15 cellular contexts compared by ENCODE assay signal in the genomic region with DNA sequence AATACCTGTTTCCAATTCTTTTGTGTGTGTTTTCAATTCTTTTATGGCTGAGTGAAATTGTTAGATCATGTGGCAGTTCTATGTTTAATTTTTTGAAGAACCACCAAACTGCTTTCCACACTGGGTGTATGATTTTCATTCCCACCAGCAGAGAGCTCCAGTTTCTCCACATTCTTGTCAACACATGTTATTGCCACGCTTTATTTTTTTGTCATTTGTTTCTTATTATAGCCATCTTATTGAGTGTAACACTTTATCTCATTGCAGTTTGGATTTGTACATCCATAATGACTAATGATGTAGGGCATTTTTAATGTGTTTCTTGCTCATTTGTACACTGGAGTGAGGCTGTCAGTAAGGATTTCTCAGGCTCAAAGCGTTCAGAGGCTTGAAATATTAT.
"Had no signal": no experiment of that assay in that cellular context is flagged by ENCODE, and none has a peak within 500 bp of the region (broad histone marks: within the 10 kb centered on the region; RNA-seq: fewer than 3 reads in every experiment).

No MANE protein-coding gene starts in this region.

- H3K36me3 Mint-ChIP-seq: activated naive CD8-positive, alpha-beta T cell treated with anti-CD3 and anti-CD28 coated beads, Interleukin-2, amount 10 ng/mL, durations not matched to agents 7 days and 5 days; immature natural killer cell had no signal

- H3K4me1 ChIP-seq: ascending aorta, foreskin keratinocyte, heart left ventricle, psoas muscle, right lobe of liver, spleen, upper lobe of right lung had no signal

- H3K4me3 ChIP-seq: ascending aorta, dorsolateral prefrontal cortex, heart left ventricle, psoas muscle, right lobe of liver, spleen, thoracic aorta, upper lobe of right lung had no signal

- H3K27ac Mint-ChIP-seq: activated naive CD8-positive, alpha-beta T cell treated with anti-CD3 and anti-CD28 coated beads, Interleukin-2, amount 10 ng/mL, durations not matched to agents 7 days and 5 days; activated T-helper 1 cell treated with anti-CD3 and anti-CD28 coated beads, Interleukin-12 subunit alpha, Interleukin-12 subunit beta, Interleukin-2, Interleukin-4 antibody, amounts not matched to agents 30 ng/mL and 10 ng/mL and 1 ng/mL, durations not matched to agents 14 hours and 24 hours and 36 hours; immature natural killer cell had no signal

- H3K27me3 ChIP-seq: ascending aorta, foreskin keratinocyte, heart left ventricle, right lobe of liver, spleen, upper lobe of right lung had no signal

- H3K27ac ChIP-seq: ascending aorta, dorsolateral prefrontal cortex, foreskin keratinocyte, heart left ventricle, psoas muscle, right lobe of liver, spleen, thoracic aorta, upper lobe of right lung had no signal

- H3K27me3 Mint-ChIP-seq: activated naive CD8-positive, alpha-beta T cell treated with anti-CD3 and anti-CD28 coated beads, Interleukin-2, amount 10 ng/mL, durations not matched to agents 7 days and 5 days had no signal

- H3K9me3 Mint-ChIP-seq: activated T-helper 1 cell treated with anti-CD3 and anti-CD28 coated beads, Interleukin-12 subunit alpha, Interleukin-12 subunit beta, Interleukin-2, Interleukin-4 antibody, amounts not matched to agents 30 ng/mL and 10 ng/mL and 1 ng/mL, durations not matched to agents 14 hours and 24 hours and 36 hours had no signal

- H3K36me3 ChIP-seq: ascending aorta, heart left ventricle, right lobe of liver, spleen, thoracic aorta, upper lobe of right lung had no signal

- H3K4me1 Mint-ChIP-seq: activated naive CD8-positive, alpha-beta T cell treated with anti-CD3 and anti-CD28 coated beads, Interleukin-2, amount 10 ng/mL, durations not matched to agents 7 days and 5 days; immature natural killer cell had no signal

- ATAC-seq: foreskin keratinocyte, heart left ventricle, psoas muscle, right lobe of liver, upper lobe of right lung had no signal

- H3K9me3 ChIP-seq: ascending aorta, psoas muscle, right lobe of liver, thoracic aorta, upper lobe of right lung had no signal

- DNase-seq: activated CD4-positive, CD25-positive, alpha-beta regulatory T cell treated with anti-CD3 and anti-CD28 coated beads, Interleukin-2, amount 50 U/mL, for 72 hours; activated naive CD8-positive, alpha-beta T cell treated with anti-CD3 and anti-CD28 coated beads, Interleukin-2, amount 10 ng/mL, durations not matched to agents 7 days and 5 days; dorsolateral prefrontal cortex; erythroblast; foreskin keratinocyte; heart left ventricle; immature natural killer cell; psoas muscle; right lobe of liver; spleen; T-helper 9 cell; upper lobe of right lung had no signal

- H3K4me3 Mint-ChIP-seq: activated naive CD8-positive, alpha-beta T cell treated with anti-CD3 and anti-CD28 coated beads, Interleukin-2, amount 10 ng/mL, durations not matched to agents 7 days and 5 days; activated T-helper 1 cell treated with anti-CD3 and anti-CD28 coated beads, Interleukin-12 subunit alpha, Interleukin-12 subunit beta, Interleukin-2, Interleukin-4 antibody, amounts not matched to agents 30 ng/mL and 10 ng/mL and 1 ng/mL, durations not matched to agents 14 hours and 24 hours and 36 hours; immature natural killer cell had no signal
